ENCODE assay signal across 1 cellular context in genomic region chr15:67076147-67076843, GRCh38.
TF ChIP-seq lines count a peak whose summit lies in the region.

No MANE protein-coding gene starts in this region.

TF ChIP-seq in HEK293, 187 proteins besides CTCF, POLR2A, EP300 and RAD21 (continued from another document):
- TF ChIP-seq ZNF362 (tag by site-specific recombination; IDR thresholded peaks at IDR 0.05) (no peak), ZNF692 (tag by site-specific recombination; IDR thresholded peaks at IDR 0.05) (no peak), ZNF610 (tag by site-specific recombination; IDR thresholded peaks at IDR 0.05; ENCODE audit: borderline replicate concordance) (no peak), ZNF449 (tag by site-specific recombination; IDR thresholded peaks at IDR 0.05) (no peak), ZEB2 (tag by site-specific recombination; IDR thresholded peaks at IDR 0.05) (no peak), ZNF623 (tag by site-specific recombination; IDR thresholded peaks at IDR 0.05) (no peak), ZNF518A (tag by site-specific recombination; conservative IDR thresholded peaks at IDR 0.05; ENCODE audit: low read depth) (no peak), KLF1 (tag by site-specific recombination; IDR thresholded peaks at IDR 0.05) (no peak), ZNF292 (tag by site-specific recombination; IDR thresholded peaks at IDR 0.05; ENCODE audit: borderline replicate concordance, low read depth) (no peak), MYNN (tag by site-specific recombination; IDR thresholded peaks at IDR 0.05; ENCODE audit: borderline replicate concordance) (no peak), SCRT2 (tag by site-specific recombination; IDR thresholded peaks at IDR 0.05) (peak; percentile 88), SALL2 (tag by site-specific recombination; IDR thresholded peaks at IDR 0.05; ENCODE audit: borderline replicate concordance) (no peak), SCRT1 (tag by site-specific recombination; IDR thresholded peaks at IDR 0.05; ENCODE audit: borderline replicate concordance) (no peak), ZXDB (tag by site-specific recombination; IDR thresholded peaks at IDR 0.05) (0 out of 2 replicates have a peak, but pooled peaks have one; percentile 11), HOXD13 (CRISPR knock-in tag; IDR thresholded peaks at IDR 0.05; ENCODE audit: borderline replicate concordance) (no peak), OVOL3 (tag by site-specific recombination; IDR thresholded peaks at IDR 0.05) (no peak), ZNF114 (tag by site-specific recombination; IDR thresholded peaks at IDR 0.05) (no peak), ZNF488 (tag by site-specific recombination; IDR thresholded peaks at IDR 0.05) (no peak), ZNF530 (tag by site-specific recombination; IDR thresholded peaks at IDR 0.05; ENCODE audit: low read depth) (no peak), ZNF521 (tag by site-specific recombination; IDR thresholded peaks at IDR 0.05) (no peak), ZNF513 (tag by site-specific recombination; IDR thresholded peaks at IDR 0.05) (no peak), GLIS2 (tag by site-specific recombination; IDR thresholded peaks at IDR 0.05) (no peak), ZNF791 (tag by site-specific recombination; IDR thresholded peaks at IDR 0.05) (no peak), GLI2 (tag by site-specific recombination; IDR thresholded peaks at IDR 0.05; ENCODE audit: borderline replicate concordance, low read depth) (no peak), ZSCAN23 (tag by site-specific recombination; IDR thresholded peaks at IDR 0.05) (no peak)
